20 cellular contexts compared by ENCODE assay signal in genomic region chr5:7759951-7760580, GRCh38.
DNase-seq lines count a peak whose midpoint lies in the region; ATAC-seq and TF ChIP-seq lines count a peak whose summit lies in the region.
"Had no signal": no experiment of that assay in that cellular context is flagged by ENCODE, and none has a peak within 500 bp of the region (broad histone marks: within the 10 kb centered on the region; RNA-seq: fewer than 3 reads in every experiment).

No MANE protein-coding gene starts in this region.

- H3K27me3 ChIP-seq in suprapubic skin, result no peaks in the 10 kb centered on the region
- H3K27me3 ChIP-seq: BLaER1 treated with 17β-estradiol and CSF1 and Interleukin-3, amounts not matched to agents 10 nM and 100 nM had no signal

- peaks cover 6% of the 10 kb centered on the region for H3K4me1 ChIP-seq in suprapubic skin

- H3K4me3 ChIP-seq in suprapubic skin, result no peak overlapping the region
- H3K4me3 ChIP-seq: BLaER1 treated with 17β-estradiol and CSF1 and Interleukin-3, amounts not matched to agents 10 nM and 100 nM; K562 had no signal

- H3K4me3 Mint-ChIP-seq in brain, result no peak overlapping the region
- H3K4me3 Mint-ChIP-seq: CD8-positive, alpha-beta T cell had no signal

- H3K9me3 ChIP-seq in suprapubic skin, result no peaks in the 10 kb centered on the region

- no peak for TF ChIP-seq EP300 in suprapubic skin (IDR thresholded peaks at IDR 0.05)

- TF ChIP-seq CTCF in brain (conservative IDR thresholded peaks at IDR 0.05) (no peak), suprapubic skin (IDR thresholded peaks at IDR 0.05) (no peak)

- peak overlapping the region; percentile 52 for H3K27ac ChIP-seq in suprapubic skin
- H3K27ac ChIP-seq: BLaER1 treated with 17β-estradiol and CSF1 and Interleukin-3, amounts not matched to agents 10 nM and 100 nM; HL-60 had no signal

- H3K36me3 ChIP-seq in suprapubic skin, result no peaks in the 10 kb centered on the region
- H3K36me3 ChIP-seq: BLaER1 treated with 17β-estradiol and CSF1 and Interleukin-3, amounts not matched to agents 10 nM and 100 nM had no signal

- no peaks in the 10 kb centered on the region for H3K36me3 Mint-ChIP-seq in brain
- H3K36me3 Mint-ChIP-seq: CD8-positive, alpha-beta T cell had no signal

- no peak for ATAC-seq in HG03159 (IDR thresholded peaks at IDR 0.05; ENCODE audit: unreplicated experiment)
- ATAC-seq: CD8-positive, alpha-beta T cell; HepG2; K562; Panc1 had no signal

- 72% methylated on average over 8 of the region's 8 CpGs for WGBS in suprapubic skin

- peak overlapping the region in 3 of 5 experiments; percentile 0 to 47 (median 35) for H3K27ac Mint-ChIP-seq in brain
- H3K27ac Mint-ChIP-seq: CD8-positive, alpha-beta T cell had no signal

- peaks cover 0 to 3% (median 0%) of the 10 kb centered on the region in 5 experiments for H3K9me3 Mint-ChIP-seq in brain
- H3K9me3 Mint-ChIP-seq: CD8-positive, alpha-beta T cell had no signal

- peaks cover 3% of the 10 kb centered on the region for H3K27me3 Mint-ChIP-seq in brain

- DNase-seq in M059J (ENCODE audit: low read depth), result peak; percentile 22
- peak; percentile 68 for DNase-seq in islet precursor cell
- no peak for DNase-seq in suprapubic skin (ENCODE audit: low spot score in 2 of 2)
- no peak for DNase-seq in activated CD8-positive, alpha-beta memory T cell treated with anti-CD3 and anti-CD28 coated beads for 24 hours
- no peak for DNase-seq in activated CD4-positive, alpha-beta T cell treated with anti-CD3 and anti-CD28 coated beads, Interleukin-2, amount 50 U/mL, for 1 hour
- DNase-seq: CD8-positive, alpha-beta T cell; H7; NCI-H1092 treated with DMSO at 0.1 percent for 48 hours; NCI-H1436 treated with DMSO at 0.1 percent for 48 hours; NCI-H2029; NCI-H774; NK-92 treated with Interleukin-12 subunit alpha and Interleukin-12 subunit beta, amount 100 ng/mL, for 24 hours; SIG-M5 had no signal

- peaks cover 29% of the 10 kb centered on the region for H3K4me1 Mint-ChIP-seq in brain

- TF ChIP-seq POLR2A in suprapubic skin (IDR thresholded peaks at IDR 0.05), result no peak

Comparison
In these comparisons a context has a peak if more than half of its experiments do, and no peak if none do; other contexts are left out.
1. DNase-seq: peak in M059J (single experiment) and islet precursor cell (single experiment); none in suprapubic skin (0 of 2), activated CD8-positive, alpha-beta memory T cell treated with anti-CD3 and anti-CD28 coated beads for 24 hours (single experiment) and activated CD4-positive, alpha-beta T cell treated with anti-CD3 and anti-CD28 coated beads, Interleukin-2, amount 50 U/mL, for 1 hour (single experiment).